Comparison of ENCODE assay signal across 8 cellular contexts in genomic region chr10:3806603-3807002, GRCh38. TPM values are rescaled to one million over a fixed set of nuclear protein-coding genes. Genes with fewer than 3 reads are reported as not detected.
DNase-seq lines count a peak whose midpoint lies in the region; TF ChIP-seq lines count a peak whose summit lies in the region.

No MANE protein-coding gene starts in this region.

- H3K4me3 ChIP-seq in tibial nerve = no peak overlapping the region

- no peaks in the 10 kb centered on the region for H3K9me3 Mint-ChIP-seq in activated naive CD4-positive, alpha-beta T cell treated with anti-CD3 and anti-CD28 coated beads, Interleukin-2, amount 10 ng/mL, durations not matched to agents 7 days and 5 days
- H3K9me3 Mint-ChIP-seq in T-helper 1 cell treated with Interleukin-12 subunit alpha and Interleukin-12 subunit beta and Interleukin-4 antibody, amounts not matched to agents 30 μg/mL and 1 μg/mL, for 36 hours = no peaks in the 10 kb centered on the region

- H3K36me3 Mint-ChIP-seq in activated naive CD4-positive, alpha-beta T cell treated with anti-CD3 and anti-CD28 coated beads, Interleukin-2, amount 10 ng/mL, durations not matched to agents 7 days and 5 days = no peaks in the 10 kb centered on the region
- H3K36me3 Mint-ChIP-seq in T-helper 1 cell treated with Interleukin-12 subunit alpha and Interleukin-12 subunit beta and Interleukin-4 antibody, amounts not matched to agents 30 μg/mL and 1 μg/mL, for 36 hours (ENCODE audit: low read depth) = no peaks in the 10 kb centered on the region

- no peaks in the 10 kb centered on the region for H3K36me3 ChIP-seq in tibial nerve

- no peak for DNase-seq in activated naive CD4-positive, alpha-beta T cell treated with anti-CD3 and anti-CD28 coated beads, Interleukin-2, amount 10 ng/mL, durations not matched to agents 7 days and 5 days
- DNase-seq in activated naive CD4-positive, alpha-beta T cell treated with anti-CD3 and anti-CD28 coated beads, Interleukin-2, amount 50 U/mL, for 16 hours = no peak
- DNase-seq in glomerular endothelial cell (ENCODE audit: extremely low read depth, low read depth, low spot score) (peak; percentile 89), tibial nerve (ENCODE audit: low spot score in 2 of 2) (no peak), AG08396 (ENCODE audit: low spot score) (no peak), T1000 (lab: John Stamatoyannopoulos, UW) (no peak), NCI-H2081 treated with DMSO at 0.1 percent for 48 hours (lab: John Stamatoyannopoulos, UW) (no peak)

- 74% methylated on average over 5 of the region's 5 CpGs for WGBS in tibial nerve, 2 donors

- TF ChIP-seq CTCF in tibial nerve (IDR thresholded peaks at IDR 0.05) = no peak

- H3K4me3 Mint-ChIP-seq in activated naive CD4-positive, alpha-beta T cell treated with anti-CD3 and anti-CD28 coated beads, Interleukin-2, amount 10 ng/mL, durations not matched to agents 7 days and 5 days = peak overlapping the region; percentile 13
- peak overlapping the region; percentile 58 for H3K4me3 Mint-ChIP-seq in T-helper 1 cell treated with Interleukin-12 subunit alpha and Interleukin-12 subunit beta and Interleukin-4 antibody, amounts not matched to agents 30 μg/mL and 1 μg/mL, for 36 hours

- no peaks in the 10 kb centered on the region for H3K27me3 ChIP-seq in tibial nerve

- no peak for TF ChIP-seq EP300 in tibial nerve (IDR thresholded peaks at IDR 0.05)

- CTCF ChIA-PET in activated naive CD4-positive, alpha-beta T cell treated with anti-CD3 and anti-CD28 coated beads, Interleukin-2, amount 10 ng/mL, durations not matched to agents 7 days and 5 days (lab: Charles Lee) = no interaction called here

- peaks cover 65% of the 10 kb centered on the region for H3K4me1 Mint-ChIP-seq in activated naive CD4-positive, alpha-beta T cell treated with anti-CD3 and anti-CD28 coated beads, Interleukin-2, amount 10 ng/mL, durations not matched to agents 7 days and 5 days
- H3K4me1 Mint-ChIP-seq in T-helper 1 cell treated with Interleukin-12 subunit alpha and Interleukin-12 subunit beta and Interleukin-4 antibody, amounts not matched to agents 30 μg/mL and 1 μg/mL, for 36 hours (ENCODE audit: low read depth) = peaks cover 72% of the 10 kb centered on the region

- H3K27ac ChIP-seq in tibial nerve = peak overlapping the region in 3 of 4 donors; percentile 82 to 92 (median 85)

- no peak overlapping the region for H3K27ac Mint-ChIP-seq in activated naive CD4-positive, alpha-beta T cell treated with anti-CD3 and anti-CD28 coated beads, Interleukin-2, amount 10 ng/mL, durations not matched to agents 7 days and 5 days
- peak overlapping the region; percentile 98 for H3K27ac Mint-ChIP-seq in T-helper 1 cell treated with Interleukin-12 subunit alpha and Interleukin-12 subunit beta and Interleukin-4 antibody, amounts not matched to agents 30 μg/mL and 1 μg/mL, for 36 hours

- no peaks in the 10 kb centered on the region for H3K9me3 ChIP-seq in tibial nerve

- H3K4me1 ChIP-seq in tibial nerve = peaks cover 0 to 73% (median 54%) of the 10 kb centered on the region in 4 donors

- no peaks in the 10 kb centered on the region for H3K27me3 Mint-ChIP-seq in activated naive CD4-positive, alpha-beta T cell treated with anti-CD3 and anti-CD28 coated beads, Interleukin-2, amount 10 ng/mL, durations not matched to agents 7 days and 5 days
- no peaks in the 10 kb centered on the region for H3K27me3 Mint-ChIP-seq in T-helper 1 cell treated with Interleukin-12 subunit alpha and Interleukin-12 subunit beta and Interleukin-4 antibody, amounts not matched to agents 30 μg/mL and 1 μg/mL, for 36 hours (ENCODE audit: low read depth)

- TF ChIP-seq POLR2A in tibial nerve (IDR thresholded peaks at IDR 0.05) = no peak

RNA-seq across cellular contexts. Expression of gene KLF6, which starts 21.6 kb away (rescaled TPM):
- total RNA-seq in glomerular endothelial cell (126 and 247 TPM in 2 replicates), tibial nerve (100 to 1,000 TPM; 156 to 226 (median 189) TPM)
